Comparison of ENCODE assay signal across 24 cellular contexts in the genomic region with DNA sequence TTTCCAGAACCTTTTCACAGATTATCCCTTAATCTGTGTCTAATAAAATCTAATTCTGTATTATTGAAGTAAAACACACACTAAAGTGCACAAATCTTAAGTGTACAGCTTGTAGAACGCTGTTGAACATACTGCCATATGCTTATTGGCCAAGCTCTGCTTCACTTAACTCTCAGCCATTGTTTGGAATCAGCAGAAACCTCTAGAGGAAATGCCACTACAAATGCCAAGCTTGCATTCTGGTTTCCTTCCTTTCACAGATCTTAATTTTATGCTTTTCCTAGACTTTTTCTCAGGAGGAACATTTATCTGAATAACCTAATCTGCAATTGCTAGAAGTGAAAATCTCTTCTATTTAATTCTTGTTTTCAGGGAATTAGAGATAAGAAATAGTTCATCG. TPM values are rescaled to one million over a fixed set of nuclear protein-coding genes. Genes with fewer than 3 reads are reported as not detected.
"Had no signal": no experiment of that assay in that cellular context is flagged by ENCODE, and none has a peak within 500 bp of the region (broad histone marks: within the 10 kb centered on the region; RNA-seq: fewer than 3 reads in every experiment).

No MANE protein-coding gene starts in this region.

- DNase-seq: activated CD4-positive, alpha-beta T cell treated with anti-CD3 and anti-CD28 coated beads for 36 hours; activated CD8-positive, alpha-beta memory T cell treated with anti-CD3 and anti-CD28 coated beads, Interleukin-2, amount 10 ng/mL, durations not matched to agents 7 days and 5 days; activated CD8-positive, alpha-beta T cell treated with anti-CD3 and anti-CD28 coated beads, Interleukin-2, amount 10 ng/mL, durations not matched to agents 7 days and 5 days; activated T-cell treated with anti-CD3 and anti-CD28 coated beads, Interleukin-2, amount 50 U/mL, for 48 hours; effector CD4-positive, alpha-beta T cell; heart right ventricle; kidney glomerular epithelial cell; left lung; lower lobe of right lung; mesendoderm; mucosa of descending colon; stimulated activated CD4-positive, alpha-beta T cell treated with anti-CD3 and anti-CD28 coated beads, Interleukin-4, amount 100 ng/mL, for 4 hours; stimulated activated CD8-positive, alpha-beta memory T cell treated with anti-CD3 and anti-CD28 coated beads, Interleukin-4, amount 100 ng/mL, for 48 hours; stimulated activated naive CD8-positive, alpha-beta T cell treated with anti-CD3 and anti-CD28 coated beads, Interleukin-15, amount 100 ng/mL, for 72 hours; substantia nigra; T-helper 2 cell; uterus had no signal

- FAIRE-seq: bronchial epithelial cell had no signal

- H3K4me3 ChIP-seq: heart right ventricle, left lung, lower lobe of right lung, mucosa of descending colon, skin epidermis, uterus had no signal

- H3K36me3 ChIP-seq: heart right ventricle, left lung, lower lobe of right lung, uterus had no signal

- ATAC-seq: activated CD4-positive, alpha-beta T cell treated with anti-CD3 and anti-CD28 coated beads for 36 hours; activated CD8-positive, alpha-beta memory T cell treated with anti-CD3 and anti-CD28 coated beads, Interleukin-2, amount 10 ng/mL, durations not matched to agents 7 days and 5 days; activated CD8-positive, alpha-beta T cell treated with anti-CD3 and anti-CD28 coated beads, Interleukin-2, amount 10 ng/mL, durations not matched to agents 7 days and 5 days; activated naive CD4-positive, alpha-beta T cell treated with anti-CD3 and anti-CD28 coated beads, Interleukin-2, amount 50 U/mL, for 72 hours; heart right ventricle; left lung; lower lobe of right lung; mucosa of descending colon; natural killer cell treated with Interleukin-12 subunit alpha and Interleukin-12 subunit beta and Interleukin-15 and Interleukin-18, amount 100 ng/mL, for 72 hours; sciatic nerve; stimulated activated memory B cell treated with anti-CD40 and anti-IgM and Interleukin-4, amounts not matched to agents 10 μg/mL and 1 μg/mL and 100 μg/mL, for 72 hours; stimulated activated naive CD8-positive, alpha-beta T cell treated with anti-CD3 and anti-CD28 coated beads, Interleukin-15, amount 100 ng/mL, for 72 hours; WTC11 had no signal

- H3K4me1 ChIP-seq: heart right ventricle, left lung, lower lobe of right lung, uterus had no signal

- H3K27ac ChIP-seq: heart right ventricle, left lung, lower lobe of right lung, skin epidermis, uterus had no signal

- H3K27me3 ChIP-seq: heart right ventricle, left lung, uterus had no signal

- H3K9me3 ChIP-seq: left lung, lower lobe of right lung, mucosa of descending colon, uterus had no signal

RNA-seq across cellular contexts. Expression of a gene that starts 10.1 kb away (rescaled TPM):
- total RNA-seq: bronchial epithelial cell had no signal
